ENCODE assay signal across 1 cellular context in the genomic region with DNA sequence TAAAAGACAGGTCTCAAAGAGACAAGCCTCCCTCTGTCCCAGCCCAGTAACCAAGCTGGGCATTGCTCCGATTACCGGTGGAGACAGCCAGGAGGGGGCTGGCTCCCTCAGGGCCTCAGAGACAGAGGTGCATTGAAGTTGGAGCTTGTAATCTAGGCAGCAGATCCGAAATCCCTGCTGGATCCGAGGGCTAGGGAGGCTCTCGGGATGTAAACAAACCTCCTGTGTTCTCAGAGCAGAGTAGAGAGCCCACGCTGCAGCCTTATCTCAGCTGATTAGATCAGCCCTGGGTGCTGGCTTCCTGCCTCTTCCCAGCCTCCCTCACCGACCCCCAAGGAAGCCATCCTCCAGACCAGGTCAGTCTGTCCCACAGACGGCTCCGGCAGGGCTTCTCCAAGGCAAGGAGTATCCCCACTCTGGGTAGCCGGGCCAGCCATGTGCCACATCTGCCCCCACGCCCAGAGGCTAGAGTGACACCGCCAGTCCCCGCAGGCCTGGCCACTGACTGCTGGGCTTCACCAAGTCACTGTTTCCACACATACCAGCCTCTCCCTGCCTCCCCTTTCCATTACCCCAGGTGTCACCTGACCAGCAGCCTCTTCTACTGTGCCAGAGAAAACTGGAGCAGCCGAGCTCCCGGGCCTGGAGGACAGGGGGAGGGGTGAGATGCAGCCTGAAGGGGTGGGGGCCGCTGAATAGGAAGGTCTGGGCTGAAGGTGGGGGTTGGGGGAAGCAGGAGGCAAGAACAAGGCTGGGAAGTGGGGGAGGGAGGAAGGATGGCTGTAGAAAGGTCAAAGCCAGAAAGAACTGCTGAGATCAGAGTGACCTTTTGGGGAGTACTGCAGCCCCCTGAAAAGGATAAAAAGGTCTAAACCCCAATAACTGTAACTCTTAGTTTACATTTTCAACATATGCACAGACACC.
TF ChIP-seq lines count a peak whose summit lies in the region.

No MANE protein-coding gene starts in this region.

TF ChIP-seq in liver, 16 proteins besides CTCF, POLR2A, EP300 and RAD21 (continued from another document):
- peak; percentile 61 for TF ChIP-seq MAX (IDR thresholded peaks at IDR 0.05)
- peak; percentile 23 for TF ChIP-seq FOXA1 (IDR thresholded peaks at IDR 0.05)
